9 cellular contexts compared by ENCODE assay signal in the genomic region with DNA sequence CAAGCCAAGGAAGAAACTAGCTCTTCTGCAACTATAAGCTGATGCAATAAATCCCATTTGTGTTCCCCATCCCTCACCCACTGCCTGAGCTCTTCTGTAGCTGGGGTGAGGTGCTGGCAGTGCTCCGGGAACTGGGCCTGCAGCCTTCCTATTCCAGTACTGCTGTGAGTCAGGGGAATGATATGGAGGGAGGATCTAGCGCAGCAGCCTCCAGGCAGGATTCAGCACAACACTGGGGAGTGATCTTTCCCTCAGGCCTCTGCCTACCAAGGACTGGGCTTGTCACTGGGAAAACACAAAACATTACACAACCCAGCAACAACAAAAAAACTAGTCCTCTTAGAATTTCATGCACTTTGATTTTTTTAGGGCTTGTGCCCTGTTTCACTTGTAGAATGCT. TPM values are rescaled to one million over a fixed set of nuclear protein-coding genes. Genes with fewer than 3 reads are reported as not detected.
A peak's percentile ranks its signal among the peaks of the same experiment; 100 is the strongest.
DNase-seq lines count a peak whose midpoint lies in the region; ATAC-seq and TF ChIP-seq lines count a peak whose summit lies in the region.
"Had no signal": no experiment of that assay in that cellular context is flagged by ENCODE, and none has a peak within 500 bp of the region (broad histone marks: within the 10 kb centered on the region; RNA-seq: fewer than 3 reads in every experiment).

No MANE protein-coding gene starts in this region.

- H3K27ac ChIP-seq in neural progenitor cell: no peak overlapping the region
- H3K27ac ChIP-seq: C4-2B had no signal

- ATAC-seq in HG03108 (IDR thresholded peaks at IDR 0.05; ENCODE audit: unreplicated experiment) (no peak), HG03439 (IDR thresholded peaks at IDR 0.05; ENCODE audit: unreplicated experiment) (no peak), GM21619 (IDR thresholded peaks at IDR 0.05; ENCODE audit: unreplicated experiment) (no peak)

- H3K4me2 ChIP-seq in neural progenitor cell: no peak overlapping the region

- no peaks in the 10 kb centered on the region for H3K4me1 ChIP-seq in neural progenitor cell

- H3K36me3 ChIP-seq in neural progenitor cell: no peaks in the 10 kb centered on the region

- H3F3A ChIP-seq in neural progenitor cell (ENCODE audit: low read depth): no peaks in the 10 kb centered on the region

- H4K20me1 ChIP-seq in neural progenitor cell (ENCODE audit: low read depth): no peaks in the 10 kb centered on the region

- H3K27ac Mint-ChIP-seq in neural progenitor cell: no peak overlapping the region

- no peak overlapping the region for H3K4me3 Mint-ChIP-seq in neural progenitor cell

- POLR2A ChIA-PET in AG04449 (lab: Yijun Ruan, JAX): interaction anchor here (0.8 to 1.8 kb wide), 2 partner anchors 10 to 12 kb away, joined by 3 to 8 read pairs; no protein-coding TSS in a partner anchor

- H3K27me3 Mint-ChIP-seq in neural progenitor cell (ENCODE audit: insufficient read depth, low read depth): peaks cover 3% of the 10 kb centered on the region

- no peaks in the 10 kb centered on the region for H3K79me2 ChIP-seq in neural progenitor cell (ENCODE audit: low read depth)

- TF ChIP-seq CTCF in AG04449 (IDR thresholded peaks at IDR 0.05; ENCODE audit: insufficient read depth, low read length, missing control alignments) (no peak), neural progenitor cell (IDR thresholded peaks at IDR 0.05) (no peak)

- CTCF ChIA-PET in AG04449 (lab: Yijun Ruan, JAX): no interaction called here

- H3K27me3 ChIP-seq in neural progenitor cell: no peaks in the 10 kb centered on the region

- no peaks in the 10 kb centered on the region for H3K4me1 Mint-ChIP-seq in neural progenitor cell

- DNase-seq in AG04449 (ENCODE audit: low read depth, low spot score) (peak; percentile 98), RKO (ENCODE audit: low spot score) (peak; percentile 13), fibroblast of gingiva (ENCODE audit: low read depth) (peak; percentile 100), neural progenitor cell (ENCODE audit: low spot score) (no peak), NCI-H345 treated with DMSO at 0.1 percent for 48 hours (lab: John Stamatoyannopoulos, UW; ENCODE audit: unreplicated experiment) (no peak)

- no peak overlapping the region for H3K4me3 ChIP-seq in AG04449 (ENCODE audit: low read depth, low read length)
- H3K4me3 ChIP-seq in neural progenitor cell: no peak overlapping the region

- H3K9ac ChIP-seq in neural progenitor cell: no peak overlapping the region

- no peaks in the 10 kb centered on the region for H3K9me3 Mint-ChIP-seq in neural progenitor cell

- no peaks in the 10 kb centered on the region for H3K9me3 ChIP-seq in neural progenitor cell (ENCODE audit: low read depth)

- H3K36me3 Mint-ChIP-seq in neural progenitor cell: peaks cover 8% of the 10 kb centered on the region

- peak overlapping the region; percentile 36 for H2AFZ ChIP-seq in neural progenitor cell (replicated peaks)

RNA-seq across cellular contexts. Expression of gene ST8SIA1, which starts 58.7 kb away (rescaled TPM):
- total RNA-seq in neural progenitor cell (ENCODE audit: low replicate concordance): 1.8 and 1.9 TPM in 2 replicates

Comparison
In these comparisons a context has a peak if more than half of its experiments do, and no peak if none do; other contexts are left out.
1. DNase-seq: peak in AG04449 (single experiment), RKO (single experiment) and fibroblast of gingiva (single experiment); none in neural progenitor cell (single experiment) and NCI-H345 treated with DMSO at 0.1 percent for 48 hours (single experiment).